ENCODE assay signal across 11 cellular contexts in genomic region chr16:88978608-88979346, GRCh38. TPM values are rescaled to one million over a fixed set of nuclear protein-coding genes. Genes with fewer than 3 reads are reported as not detected.
A peak's percentile ranks its signal among the peaks of the same experiment; 100 is the strongest.
DNase-seq lines count a peak whose midpoint lies in the region; ATAC-seq, FAIRE-seq and TF ChIP-seq lines count a peak whose summit lies in the region.
"Had no signal": no experiment of that assay in that cellular context is flagged by ENCODE, and none has a peak within 500 bp of the region (broad histone marks: within the 10 kb centered on the region; RNA-seq: fewer than 3 reads in every experiment).

No MANE protein-coding gene starts in this region.

- POLR2A ChIA-PET in activated CD8-positive, alpha-beta T cell treated with anti-CD3 and anti-CD28 coated beads for 36 hours (lab: Charles Lee), result interaction anchor here (0.7 kb wide), 1 partner anchor 13 kb away, joined by 3 read pairs; no protein-coding TSS in a partner anchor

- no peaks in the 10 kb centered on the region for H3K9me3 ChIP-seq in effector memory CD4-positive, alpha-beta T cell (ENCODE audit: control insufficient read depth, low read length)

- no peak for FAIRE-seq in frontal cortex (lab: Jason Lieb, UNC)

- H3K9me3 Mint-ChIP-seq in activated CD8-positive, alpha-beta T cell treated with anti-CD3 and anti-CD28 coated beads for 36 hours, result no peaks in the 10 kb centered on the region
- H3K9me3 Mint-ChIP-seq: neural crest cell had no signal

- DNase-seq in GDM1 (lab: John Stamatoyannopoulos, UW) (peak; percentile 91), HUDEP-2 (lab: John Stamatoyannopoulos, UW; ENCODE audit: unreplicated experiment in 76 of 76) (peak in 72 of 76 experiments; percentile 40 to 91 (median 76)), NCI-H2081 treated with DMSO at 0.1 percent for 48 hours (lab: John Stamatoyannopoulos, UW) (no peak), frontal cortex (ENCODE audit: low spot score in 2 of 2) (no peak)
- peak; percentile 44 for DNase-seq in activated CD8-positive, alpha-beta T cell treated with anti-CD3 and anti-CD28 coated beads for 36 hours
- no peak for DNase-seq in effector memory CD4-positive, alpha-beta T cell
- no peak for DNase-seq in stimulated activated CD4-positive, alpha-beta T cell treated with anti-CD3 and anti-CD28 coated beads, Interleukin-2, amount 100 ng/mL, for 48 hours
- DNase-seq: H7, NCI-H1436 treated with DMSO at 0.1 percent for 48 hours had no signal

- H3K27ac ChIP-seq in effector memory CD4-positive, alpha-beta T cell (ENCODE audit: insufficient read depth, low read length, poor library complexity, severe bottlenecking), result no peak overlapping the region

- H3K36me3 ChIP-seq in effector memory CD4-positive, alpha-beta T cell (ENCODE audit: control insufficient read depth, insufficient read depth, low read length), result no peaks in the 10 kb centered on the region

- no peak for TF ChIP-seq CTCF in activated CD8-positive, alpha-beta T cell treated with anti-CD3 and anti-CD28 coated beads for 36 hours (IDR thresholded peaks at IDR 0.05)

- peaks cover 27% of the 10 kb centered on the region for H3K27me3 ChIP-seq in effector memory CD4-positive, alpha-beta T cell (replicated peaks; ENCODE audit: control insufficient read depth, insufficient read depth, low read length, poor library complexity, severe bottlenecking)

- intact Hi-C loops in activated CD8-positive, alpha-beta T cell treated with anti-CD3 and anti-CD28 coated beads for 36 hours (cut with micrococcal nuclease), result no loop called here

- H3K4me3 ChIP-seq in effector memory CD4-positive, alpha-beta T cell (ENCODE audit: insufficient read depth, low read depth, low read length, poor library complexity, severe bottlenecking), result no peak overlapping the region

- H3K36me3 Mint-ChIP-seq in activated CD8-positive, alpha-beta T cell treated with anti-CD3 and anti-CD28 coated beads for 36 hours (ENCODE audit: low read depth), result no peaks in the 10 kb centered on the region

- peak; percentile 29 for ATAC-seq in GM19452 (IDR thresholded peaks at IDR 0.05; ENCODE audit: unreplicated experiment)
- ATAC-seq in activated CD8-positive, alpha-beta T cell treated with anti-CD3 and anti-CD28 coated beads for 36 hours, result peak; percentile 58

- H3K4me1 ChIP-seq in effector memory CD4-positive, alpha-beta T cell (ENCODE audit: control insufficient read depth, insufficient read depth, low read length, poor library complexity, severe bottlenecking), result no peaks in the 10 kb centered on the region

- H3K27me3 Mint-ChIP-seq in activated CD8-positive, alpha-beta T cell treated with anti-CD3 and anti-CD28 coated beads for 36 hours, result peaks cover 27% of the 10 kb centered on the region

- H3K4me1 Mint-ChIP-seq in activated CD8-positive, alpha-beta T cell treated with anti-CD3 and anti-CD28 coated beads for 36 hours (ENCODE audit: low read depth), result no peaks in the 10 kb centered on the region
- H3K4me1 Mint-ChIP-seq: neural crest cell had no signal

- CTCF ChIA-PET in activated CD8-positive, alpha-beta T cell treated with anti-CD3 and anti-CD28 coated beads for 36 hours (lab: Charles Lee), result no interaction called here

- H3K4me3 Mint-ChIP-seq in activated CD8-positive, alpha-beta T cell treated with anti-CD3 and anti-CD28 coated beads for 36 hours, result no peak overlapping the region
- H3K4me3 Mint-ChIP-seq: neural crest cell had no signal

- H3K27ac Mint-ChIP-seq in activated CD8-positive, alpha-beta T cell treated with anti-CD3 and anti-CD28 coated beads for 36 hours, result no peak overlapping the region

RNA-seq across cellular contexts. Expression of gene CBFA2T3, which starts 1.8 kb away (rescaled TPM):
- total RNA-seq in activated CD8-positive, alpha-beta T cell treated with anti-CD3 and anti-CD28 coated beads for 36 hours, result under 1 TPM; 0.14 to 0.34 TPM
- 0.82 TPM for total RNA-seq in frontal cortex

Comparison
In these comparisons a context has a peak if more than half of its experiments do, and no peak if none do; other contexts are left out.
1. DNase-seq: peak in GDM1 (single experiment), HUDEP-2 (72 of 76) and activated CD8-positive, alpha-beta T cell treated with anti-CD3 and anti-CD28 coated beads for 36 hours (single experiment); none in NCI-H2081 treated with DMSO at 0.1 percent for 48 hours (single experiment), frontal cortex (0 of 2), effector memory CD4-positive, alpha-beta T cell (0 of 3) and stimulated activated CD4-positive, alpha-beta T cell treated with anti-CD3 and anti-CD28 coated beads, Interleukin-2, amount 100 ng/mL, for 48 hours (0 of 2).